Comparison of ENCODE assay signal across 9 cellular contexts in the genomic region with DNA sequence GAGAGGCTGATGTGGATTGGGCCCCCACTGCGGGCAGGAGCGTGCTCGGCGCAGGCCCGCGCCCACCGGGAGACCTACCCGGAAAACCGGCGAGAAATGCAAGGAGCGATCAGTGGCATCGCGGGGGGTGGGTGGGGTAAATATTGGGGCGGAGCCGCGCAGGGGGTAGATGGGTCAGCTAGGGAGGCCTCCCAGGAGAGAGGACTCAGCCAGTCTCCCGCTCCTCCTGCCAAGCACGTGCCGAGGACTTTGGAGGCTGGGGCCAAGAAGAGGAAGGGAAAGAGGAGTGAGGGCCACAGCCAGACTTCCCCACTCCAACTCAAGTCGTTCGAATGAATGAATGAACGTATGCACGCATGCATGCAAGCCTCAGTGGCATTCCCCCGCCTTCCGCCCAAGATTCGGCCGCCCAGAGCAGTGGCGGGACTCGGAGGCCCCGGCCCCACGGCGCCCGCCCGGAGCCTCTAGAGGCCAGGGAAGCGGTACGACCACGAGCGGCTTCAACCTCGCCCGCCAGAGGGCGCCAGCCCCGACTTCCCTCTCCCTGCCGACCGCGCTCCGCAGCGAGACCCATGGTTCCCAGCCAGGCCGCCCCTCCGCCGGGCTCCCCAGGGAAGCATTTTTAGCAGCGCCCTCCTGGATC. TPM values are rescaled to one million over a fixed set of nuclear protein-coding genes. Genes with fewer than 3 reads are reported as not detected.
DNase-seq lines count a peak whose midpoint lies in the region; ATAC-seq and TF ChIP-seq lines count a peak whose summit lies in the region.
"Had no signal": no experiment of that assay in that cellular context is flagged by ENCODE, and none has a peak within 500 bp of the region (broad histone marks: within the 10 kb centered on the region; RNA-seq: fewer than 3 reads in every experiment).

No MANE protein-coding gene starts in this region.

- H3K4me3 ChIP-seq in Peyer's patch: peak overlapping the region; percentile 28 to 56 (median 51)
- peak overlapping the region; percentile 38 for H3K4me3 ChIP-seq in osteoblast (ENCODE audit: insufficient read depth, low read length)

- H3K4me2 ChIP-seq in osteoblast (ENCODE audit: insufficient read depth, low read length): peak overlapping the region; percentile 71

- H4K20me1 ChIP-seq in osteoblast (ENCODE audit: insufficient read depth, low read length): peaks cover 29% of the 10 kb centered on the region

- peaks cover 3 to 55% (median 30%) of the 10 kb centered on the region in 4 donors for H3K4me1 ChIP-seq in Peyer's patch
- peaks cover 30% of the 10 kb centered on the region for H3K4me1 ChIP-seq in osteoblast (ENCODE audit: insufficient read depth, low read length)

- no peak for TF ChIP-seq POLR2A in Peyer's patch (IDR thresholded peaks at IDR 0.05)

- peaks cover 20% of the 10 kb centered on the region for H3K27me3 Mint-ChIP-seq in glutamatergic neuron (ENCODE audit: unreplicated experiment)

- H2AFZ ChIP-seq in osteoblast (ENCODE audit: low read length): no peak overlapping the region

- H3K27ac ChIP-seq in Peyer's patch (no peak overlapping the region), osteoblast (ENCODE audit: low read depth, low read length) (no peak overlapping the region), substantia nigra (ENCODE audit: low read depth, low read length, poor library complexity, severe bottlenecking) (no peak overlapping the region)

- peaks cover 10% of the 10 kb centered on the region for H3K79me2 ChIP-seq in osteoblast (ENCODE audit: insufficient read depth, low read length)

- H3K4me1 Mint-ChIP-seq in glutamatergic neuron (ENCODE audit: low read depth, unreplicated experiment): peaks cover 23% of the 10 kb centered on the region

- H3K36me3 Mint-ChIP-seq in glutamatergic neuron (ENCODE audit: unreplicated experiment): no peaks in the 10 kb centered on the region

- H3K36me3 ChIP-seq in Peyer's patch: no peaks in the 10 kb centered on the region
- peaks cover 9% of the 10 kb centered on the region for H3K36me3 ChIP-seq in osteoblast (ENCODE audit: insufficient read depth, low read length)

- peaks cover 16% of the 10 kb centered on the region for H3K9me3 Mint-ChIP-seq in glutamatergic neuron (ENCODE audit: unreplicated experiment)

- DNase-seq in DMS53 (lab: John Stamatoyannopoulos, UW) (peak; percentile 91), Peyer's patch (peak; percentile 81 to 92 (median 90)), glutamatergic neuron (peak; percentile 94), osteoblast (ENCODE audit: insufficient read length, low spot score, missing footprints) (peak; percentile 99), substantia nigra (lab: John Stamatoyannopoulos, UW) (peak in 44 of 49 donors; percentile 11 to 82 (median 56))
- peak; percentile 86 for DNase-seq in activated naive CD4-positive, alpha-beta T cell treated with anti-CD3 and anti-CD28 coated beads, Interleukin-2, amount 50 U/mL, for 16 hours

- TF ChIP-seq CTCF in Peyer's patch (IDR thresholded peaks at IDR 0.05) (peak; percentile 47 to 95 (median 74)), glutamatergic neuron (IDR thresholded peaks at IDR 0.05; ENCODE audit: partially characterized antibody, unreplicated experiment) (peak; percentile 92), osteoblast (IDR thresholded peaks at IDR 0.05; ENCODE audit: extremely low read depth, low read depth, low read length) (peak; percentile 70)

- no peak overlapping the region for H3K27ac Mint-ChIP-seq in glutamatergic neuron (ENCODE audit: unreplicated experiment)

- H3K9me3 ChIP-seq in Peyer's patch (no peaks in the 10 kb centered on the region), osteoblast (ENCODE audit: low read depth, low read length) (no peaks in the 10 kb centered on the region)

- H3K27me3 ChIP-seq in Peyer's patch (peaks cover 0 to 28% of the 10 kb centered on the region in 2 donors), osteoblast (ENCODE audit: insufficient read depth, low read length) (peaks cover 20% of the 10 kb centered on the region)

- peak overlapping the region; percentile 89 for H3K4me3 Mint-ChIP-seq in glutamatergic neuron (ENCODE audit: unreplicated experiment)

- ATAC-seq in HG02763 (IDR thresholded peaks at IDR 0.05; ENCODE audit: unreplicated experiment) (peak; percentile 35), GM19324 (IDR thresholded peaks at IDR 0.05; ENCODE audit: low FRiP score, unreplicated experiment) (no peak)

RNA-seq across cellular contexts. Expression of gene NPM3, which starts 3.6 kb away (rescaled TPM):
- total RNA-seq in Peyer's patch (10 to 100 TPM in 2 of 4 donors, 1 to 10 TPM in 2; 7.7 to 25.6 (median 11.2) TPM), glutamatergic neuron (ENCODE audit: unreplicated experiment) (18.1 TPM), osteoblast (47.7 and 64.8 TPM in 2 replicates)

RNA-seq across cellular contexts. Expression of gene FGF8, which starts 3.8 kb away (rescaled TPM):
- total RNA-seq in Peyer's patch (not detected), glutamatergic neuron (ENCODE audit: unreplicated experiment) (1.1 TPM), osteoblast (not detected in 2 replicates)
- total RNA-seq: activated CD8-positive, alpha-beta memory T cell treated with anti-CD3 and anti-CD28 coated beads for 36 hours had no signal

RNA-seq across cellular contexts. Expression of gene OGA, which starts 38.6 kb away (rescaled TPM):
- total RNA-seq in Peyer's patch: 100 to 1,000 TPM; 142 to 367 (median 173) TPM
- total RNA-seq in glutamatergic neuron (ENCODE audit: unreplicated experiment): 277 TPM
- total RNA-seq in osteoblast: 115 and 121 TPM in 2 replicates
